17 cellular contexts compared by ENCODE assay signal in the genomic region with DNA sequence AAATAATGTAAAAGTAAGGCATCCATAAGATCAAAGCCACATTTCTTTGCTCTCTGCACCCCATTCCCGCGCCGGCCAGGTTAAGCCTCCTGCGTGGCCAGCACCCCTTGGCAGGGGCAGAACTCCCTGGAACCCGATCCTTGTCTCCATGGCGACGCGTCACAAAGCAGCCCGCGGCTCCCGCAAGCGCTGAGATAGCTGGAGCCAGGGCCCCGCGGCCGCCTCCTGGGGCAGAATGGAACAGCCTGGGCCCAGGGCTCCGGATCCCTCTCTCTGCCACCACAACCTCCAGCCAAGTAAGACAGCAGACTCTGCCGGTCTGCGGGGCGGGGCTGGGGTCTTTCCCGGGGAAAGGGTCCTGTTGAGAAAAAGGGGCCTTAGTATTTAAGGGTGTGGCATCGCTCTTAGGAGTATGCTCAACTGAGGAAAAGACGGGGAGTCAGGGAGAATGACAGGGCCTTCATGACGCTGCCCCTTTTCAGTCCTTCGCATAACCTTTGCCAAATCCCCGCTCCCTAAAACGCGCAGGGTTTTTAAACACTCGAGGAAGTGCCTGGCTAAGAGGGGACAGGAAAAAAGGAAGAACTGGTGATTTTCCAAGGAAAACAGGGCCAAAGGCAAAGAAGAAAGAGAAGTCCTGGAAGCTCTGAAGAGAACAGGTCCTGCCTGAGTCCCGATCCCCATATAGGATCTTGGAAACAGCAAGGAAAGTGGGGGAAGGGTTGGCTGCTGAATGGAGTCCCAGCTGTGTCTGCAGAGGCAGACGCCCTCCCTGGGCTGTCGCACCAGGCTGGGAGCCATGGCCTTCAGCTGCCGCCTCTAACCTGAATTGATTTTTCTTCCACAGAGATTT. TPM values are rescaled to one million over a fixed set of nuclear protein-coding genes. Genes with fewer than 3 reads are reported as not detected.
DNase-seq lines count a peak whose midpoint lies in the region; ATAC-seq and TF ChIP-seq lines count a peak whose summit lies in the region.
"Had no signal": no experiment of that assay in that cellular context is flagged by ENCODE, and none has a peak within 500 bp of the region (broad histone marks: within the 10 kb centered on the region; RNA-seq: fewer than 3 reads in every experiment).

TEX26 (plus strand) TSS at position 176 of the 853 bp plus-strand sequence; CDS start at position 236, 60 bp downstream.

- H3K79me1 ChIP-seq in IMR-90 (ENCODE audit: low read depth in 1 of 2, low read length in 2 of 2) = no peaks in the 10 kb centered on the region

- DNase-seq in IMR-90 (no peak), coronary artery (ENCODE audit: low spot score) (no peak), iPS DF 6.9 (ENCODE audit: low read depth, low spot score) (peak; percentile 20), retinal pigment epithelial cell (ENCODE audit: low read depth) (no peak), glomerular visceral epithelial cell (ENCODE audit: extremely low spot score) (no peak), SIG-M5 (lab: John Stamatoyannopoulos, UW) (no peak), Peyer's patch (no peak)
- DNase-seq: activated CD4-positive, alpha-beta T cell treated with anti-CD3 and anti-CD28 coated beads, Interleukin-2, amount 50 U/mL, for 4 hours; CD4-positive, alpha-beta memory T cell; immature natural killer cell; naive thymus-derived CD4-positive, alpha-beta T cell; NCI-H1694 treated with DMSO at 0.1 percent for 48 hours; T-helper 17 cell had no signal

- dilution Hi-C loops in IMR-90 (cut with HindIII; ENCODE audit: low sequenced_read_pairs, unreplicated experiment) = no loop called here

- no peak within 1 kb of the TSS for H3K4me2 ChIP-seq in IMR-90 (ENCODE audit: low read depth, low read length)

- no peak within 1 kb of the TSS for H3K23ac ChIP-seq in IMR-90 (ENCODE audit: low read depth, low read length)

- no peak within 1 kb of the TSS for H3K27ac ChIP-seq in IMR-90 (ENCODE audit: insufficient read depth, low read length)
- H3K27ac ChIP-seq in coronary artery = no peak within 1 kb of the TSS
- no peak within 1 kb of the TSS for H3K27ac ChIP-seq in iPS DF 6.9 (ENCODE audit: low read length)
- no peak within 1 kb of the TSS for H3K27ac ChIP-seq in Peyer's patch

- H4K8ac ChIP-seq in IMR-90 (ENCODE audit: low read depth in 2 of 2, low read length in 2 of 2) = no peak within 1 kb of the TSS

- H2BK5ac ChIP-seq in IMR-90 (ENCODE audit: low read depth, low read length, poor library complexity, severe bottlenecking) = no peak within 1 kb of the TSS

- H4K91ac ChIP-seq in IMR-90 (ENCODE audit: insufficient read depth, low read depth, low read length) = no peak within 1 kb of the TSS

- H3K4me1 ChIP-seq in IMR-90 (ENCODE audit: control insufficient read depth, insufficient read depth, low read length) = no peaks in the 10 kb centered on the region
- H3K4me1 ChIP-seq in iPS DF 6.9 (ENCODE audit: control insufficient read depth, insufficient read depth, low read length) = no peaks in the 10 kb centered on the region
- no peaks in the 10 kb centered on the region for H3K4me1 ChIP-seq in Peyer's patch
- H3K4me1 ChIP-seq: HAP-1 had no signal

- H3K27me3 ChIP-seq in IMR-90 (ENCODE audit: control insufficient read depth, insufficient read depth, low read length) (peaks cover 32% of the 10 kb centered on the region), iPS DF 6.9 (ENCODE audit: control insufficient read depth, insufficient read depth, low read length) (peaks cover 2% of the 10 kb centered on the region; the same call in 1 of the 2 replicates), Peyer's patch (no peaks in the 10 kb centered on the region)

- WGBS in IMR-90 (ENCODE audit: extremely low coverage in 2 of 2, insufficient read length in 1 of 2), 2 experiments = 26% methylated on average over 7 of the region's 32 CpGs; no CpG with 5 or more reads in 1 of the 2 experiments
- no CpG with 5 or more reads among the region's 32 CpGs for WGBS in iPS DF 6.9 (ENCODE audit: insufficient coverage, insufficient read length)

- H3K14ac ChIP-seq in IMR-90 (replicated peaks; ENCODE audit: low read depth, low read length) = no peak within 1 kb of the TSS

- H3K36me3 ChIP-seq in IMR-90 (ENCODE audit: control insufficient read depth, insufficient read depth, low read length) (no peaks in the 10 kb centered on the region), iPS DF 6.9 (ENCODE audit: control insufficient read depth, insufficient read depth, low read length) (no peaks in the 10 kb centered on the region), Peyer's patch (no peaks in the 10 kb centered on the region)
- H3K36me3 ChIP-seq: HAP-1 had no signal

- no peak within 1 kb of the TSS for H3K18ac ChIP-seq in IMR-90 (ENCODE audit: low read depth, low read length)

- H4K20me1 ChIP-seq in IMR-90 (ENCODE audit: insufficient read depth, low read length) = no peaks in the 10 kb centered on the region

- 0 out of 2 replicates have a peak, but pooled peaks cover 3% of the 10 kb centered on the region for H3K9me1 ChIP-seq in IMR-90 (ENCODE audit: insufficient read depth, low read length)

- 0 out of 2 replicates have a peak, but pooled peaks have one; percentile 24 for ATAC-seq in IMR-90 (ENCODE audit: low read depth)
- ATAC-seq in HG03280 (IDR thresholded peaks at IDR 0.05; ENCODE audit: unreplicated experiment) = no peak
- ATAC-seq: naive thymus-derived CD4-positive, alpha-beta T cell; stimulated activated effector memory CD8-positive, alpha-beta T cell treated with anti-CD3 and anti-CD28 coated beads, Interleukin-12 subunit alpha, Interleukin-12 subunit beta, amount 100 ng/mL, for 72 hours; T-helper 17 cell had no signal

- H2AFZ ChIP-seq in IMR-90 (replicated peaks; ENCODE audit: low read length, poor library complexity) = peak within 1 kb of the TSS; percentile 69

- H3K4me3 ChIP-seq in IMR-90 (ENCODE audit: insufficient read depth, low read depth, low read length) = no peak within 1 kb of the TSS
- H3K4me3 ChIP-seq in coronary artery = peak within 1 kb of the TSS; percentile 33
- peak within 1 kb of the TSS; percentile 21; the same call in 1 of the 2 replicates for H3K4me3 ChIP-seq in iPS DF 6.9 (ENCODE audit: low read length)
- H3K4me3 ChIP-seq in retinal pigment epithelial cell (ENCODE audit: low read length) = peak within 1 kb of the TSS; percentile 19
- no peak within 1 kb of the TSS for H3K4me3 ChIP-seq in Peyer's patch
- H3K4me3 ChIP-seq: HAP-1 had no signal

- no TSS peak for BruUV-seq in IMR-90 (replicated peaks; lab: Mats Ljungman, UMichigan)

- H4K5ac ChIP-seq in IMR-90 (ENCODE audit: low read depth, low read length) = no peak within 1 kb of the TSS

- no peak for TF ChIP-seq RAD21 in IMR-90 (IDR thresholded peaks at IDR 0.05; ENCODE audit: low read length)

- H3K56ac ChIP-seq in IMR-90 (ENCODE audit: extremely low read depth, insufficient read depth, low read length) = no peak within 1 kb of the TSS

- H3K9me3 ChIP-seq in IMR-90 (ENCODE audit: control insufficient read depth, insufficient read depth, low read length) = no peaks in the 10 kb centered on the region; the same call in 1 of the 2 replicates
- no peaks in the 10 kb centered on the region; the same call in 1 of the 2 replicates for H3K9me3 ChIP-seq in iPS DF 6.9 (ENCODE audit: control insufficient read depth, insufficient read depth, low read length)
- no peaks in the 10 kb centered on the region for H3K9me3 ChIP-seq in Peyer's patch
- H3K9me3 ChIP-seq: HAP-1 had no signal

- H2BK15ac ChIP-seq in IMR-90 (ENCODE audit: low read depth, low read length) = no peak within 1 kb of the TSS; the same call in 2 of the 3 replicates

- intact Hi-C loops in IMR-90 (cut with micrococcal nuclease) = no loop called here

- CTCF ChIA-PET in IMR-90 (lab: Yijun Ruan, JAX) = no interaction called here

- in situ Hi-C loops in IMR-90 (cut with MboI; ENCODE audit: low sequenced_read_pairs) = no loop called here

- no peak within 1 kb of the TSS for H2AK9ac ChIP-seq in IMR-90 (replicated peaks; ENCODE audit: low read depth, low read length, poor library complexity)

- POLR2A ChIA-PET in IMR-90 (lab: Charles Lee; ENCODE audit: unreplicated experiment) = no interaction called here

- H3K9ac ChIP-seq in IMR-90 (ENCODE audit: low read depth, low read length) = no peak within 1 kb of the TSS

- TF ChIP-seq CTCF in IMR-90 (conservative IDR thresholded peaks at IDR 0.05; ENCODE audit: low read depth, low read length) (no peak), coronary artery (IDR thresholded peaks at IDR 0.05) (no peak), retinal pigment epithelial cell (conservative IDR thresholded peaks at IDR 0.05; ENCODE audit: low read depth, low read length) (peak; percentile 23), Peyer's patch (IDR thresholded peaks at IDR 0.05) (no peak)

- TF ChIP-seq POLR2A in IMR-90 (IDR thresholded peaks at IDR 0.05; ENCODE audit: low read depth, low read length) = no peak
- TF ChIP-seq POLR2A in Peyer's patch (IDR thresholded peaks at IDR 0.05) = no peak

- no peak within 1 kb of the TSS for H2BK20ac ChIP-seq in IMR-90 (ENCODE audit: low read depth, low read length)

- no peak within 1 kb of the TSS for H2AK5ac ChIP-seq in IMR-90 (ENCODE audit: low read depth, low read length)

- no peak within 1 kb of the TSS for H2BK120ac ChIP-seq in IMR-90 (ENCODE audit: low read depth, low read length)

- no peak within 1 kb of the TSS for H3K4ac ChIP-seq in IMR-90 (ENCODE audit: low read depth, low read length)

TF ChIP-seq in IMR-90, 13 proteins besides CTCF, POLR2A, EP300 and RAD21:
- TF ChIP-seq RCOR1 (IDR thresholded peaks at IDR 0.05; ENCODE audit: insufficient replicate concordance, low read length) (no peak), RFX5 (IDR thresholded peaks at IDR 0.05; ENCODE audit: low read depth, low read length) (no peak), CHD1 (IDR thresholded peaks at IDR 0.05; ENCODE audit: low read depth, low read length) (no peak), MAZ (IDR thresholded peaks at IDR 0.05; ENCODE audit: borderline replicate concordance, low read depth, low read length) (no peak), NFE2L2 (IDR thresholded peaks at IDR 0.05; ENCODE audit: low read depth, low read length) (no peak), CEBPB (IDR thresholded peaks at IDR 0.05; ENCODE audit: low read depth, low read length) (no peak), MAFK (IDR thresholded peaks at IDR 0.05; ENCODE audit: low read depth, low read length) (no peak)
- TF ChIP-seq, protein P1, sequence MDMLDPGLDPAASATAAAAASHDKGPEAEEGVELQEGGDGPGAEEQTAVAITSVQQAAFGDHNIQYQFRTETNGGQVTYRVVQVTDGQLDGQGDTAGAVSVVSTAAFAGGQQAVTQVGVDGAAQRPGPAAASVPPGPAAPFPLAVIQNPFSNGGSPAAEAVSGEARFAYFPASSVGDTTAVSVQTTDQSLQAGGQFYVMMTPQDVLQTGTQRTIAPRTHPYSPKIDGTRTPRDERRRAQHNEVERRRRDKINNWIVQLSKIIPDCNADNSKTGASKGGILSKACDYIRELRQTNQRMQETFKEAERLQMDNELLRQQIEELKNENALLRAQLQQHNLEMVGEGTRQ (IDR thresholded peaks at IDR 0.05; ENCODE audit: low read depth, low read length) = no peak

RNA-seq across cellular contexts. Expression of gene TEX26, which starts in this region (rescaled TPM):
- not detected in 2 replicates for total RNA-seq in IMR-90 (2012; rRNA removed)
- polyA plus RNA-seq in IMR-90 (2012; rRNA removed) = not detected in 2 replicates
- not detected in 2 replicates for polyA plus RNA-seq in IMR-90 (2012; cell fraction: cytosol; rRNA removed)
- not detected in 2 replicates for polyA plus RNA-seq in IMR-90 (2012; cell fraction: nucleus; rRNA removed; ENCODE audit: low replicate concordance)
- not detected for total RNA-seq in Peyer's patch
- total RNA-seq: CD4-positive, alpha-beta memory T cell; dermis microvascular lymphatic vessel endothelial cell; naive thymus-derived CD4-positive, alpha-beta T cell; T-helper 17 cell had no signal
- polyA plus RNA-seq: CD4-positive, alpha-beta memory T cell; immature natural killer cell; naive thymus-derived CD4-positive, alpha-beta T cell had no signal

Comparison
In these comparisons a context has a peak if more than half of its experiments do, and no peak if none do; other contexts are left out.
1. Peak in ATAC-seq in IMR-90; RNA of the gene not detected or under 1 TPM.
2. H3K4me3 ChIP-seq: peak in coronary artery (single experiment), iPS DF 6.9 (single experiment) and retinal pigment epithelial cell (single experiment); none in IMR-90 (single experiment) and Peyer's patch (0 of 4).